ENCODE assay signal across 18 cellular contexts in the genomic region with DNA sequence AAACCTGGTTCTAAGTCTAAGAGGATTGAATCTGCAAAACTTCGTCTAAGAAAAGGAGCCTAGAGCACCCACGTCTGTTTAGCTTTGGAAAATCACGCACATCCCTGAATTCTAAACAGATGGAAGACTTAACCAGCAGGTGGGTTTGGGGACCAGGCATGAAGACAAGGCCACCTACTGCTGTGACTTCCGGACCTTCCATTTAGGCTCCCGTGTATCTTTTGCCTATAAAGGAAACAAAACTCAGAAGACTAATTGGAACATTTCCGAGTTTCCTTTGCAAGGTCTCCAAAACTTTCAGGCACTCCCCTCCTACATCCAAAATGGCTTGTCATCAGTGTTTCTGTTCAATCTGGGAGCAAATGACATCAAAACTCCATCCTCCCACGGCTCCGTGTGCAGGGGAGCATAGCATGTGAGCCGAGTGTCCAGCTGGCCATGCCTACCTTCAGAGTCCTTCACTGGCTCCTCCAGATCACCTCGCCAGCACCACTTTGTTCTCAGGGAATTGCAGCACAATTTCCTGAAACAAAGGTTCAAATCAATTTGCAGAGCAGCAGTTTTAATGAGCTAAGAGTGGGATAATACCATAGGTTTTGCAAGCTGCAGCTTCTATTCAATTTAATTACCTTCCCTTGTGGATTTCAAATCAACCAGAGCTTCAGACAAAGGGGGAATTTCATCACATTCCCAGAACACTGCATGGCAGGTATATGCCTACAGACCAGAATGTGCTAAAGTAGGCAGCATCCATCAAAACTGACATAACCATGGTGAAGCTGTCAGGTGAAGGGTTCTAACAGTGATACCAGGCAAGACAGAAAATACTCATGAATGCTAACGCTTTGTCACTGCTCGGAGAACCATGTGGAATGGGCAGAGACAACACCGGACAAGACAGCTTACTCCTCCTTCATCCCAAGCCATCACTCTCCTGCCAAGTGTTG. TPM values are rescaled to one million over a fixed set of nuclear protein-coding genes. Genes with fewer than 3 reads are reported as not detected.
A peak's percentile ranks its signal among the peaks of the same experiment; 100 is the strongest.
DNase-seq lines count a peak whose midpoint lies in the region; ATAC-seq, FAIRE-seq and TF ChIP-seq lines count a peak whose summit lies in the region.
"Had no signal": no experiment of that assay in that cellular context is flagged by ENCODE, and none has a peak within 500 bp of the region (broad histone marks: within the 10 kb centered on the region; RNA-seq: fewer than 3 reads in every experiment).

No MANE protein-coding gene starts in this region.

- no peak overlapping the region for H3K27ac ChIP-seq in HepG2 (ENCODE audit: extremely low read length, insufficient read depth, low read length)
- no peak overlapping the region for H3K27ac ChIP-seq in right lobe of liver
- H3K27ac ChIP-seq: PC-9, SJCRH30 had no signal

- H3K27me3 ChIP-seq in HepG2 (ENCODE audit: control insufficient read depth in 1 of 2, insufficient read depth in 2 of 2, low read length in 2 of 2) (no peaks in the 10 kb centered on the region), right lobe of liver (no peaks in the 10 kb centered on the region)
- H3K27me3 ChIP-seq: SJCRH30 had no signal

- CTCF ChIA-PET in HepG2 (lab: Yijun Ruan, JAX; ENCODE audit: low intra/inter-chr PET ratio, low total read pairs) = no interaction called here

- no peaks in the 10 kb centered on the region for H4K20me1 ChIP-seq in HepG2 (ENCODE audit: insufficient read depth, low read length)

- no peak for TF ChIP-seq EP300 in HepG2 (IDR thresholded peaks at IDR 0.05; ENCODE audit: low read depth in 2 of 2, low read length in 2 of 2)
- TF ChIP-seq EP300 in HepG2 (CRISPR knock-in tag; IDR thresholded peaks at IDR 0.05; ENCODE audit: borderline replicate concordance) = no peak

- peaks cover 7% of the 10 kb centered on the region for H3K4me1 ChIP-seq in HepG2 (ENCODE audit: insufficient read depth, low read length)
- peaks cover 0 to 15% (median 4%) of the 10 kb centered on the region in 4 donors for H3K4me1 ChIP-seq in right lobe of liver

- peak; percentile 15; the same call in 2 of the 3 replicates for ATAC-seq in HepG2
- no peak for ATAC-seq in right lobe of liver

- H3K9ac ChIP-seq in HepG2 (ENCODE audit: insufficient read depth, low read depth, low read length) = no peak overlapping the region

- POLR2A ChIA-PET in HepG2 (lab: Yijun Ruan, JAX) = no interaction called here

- no peak for DNase-seq in HepG2 (ENCODE audit: low spot score)
- DNase-seq in right lobe of liver = no peak
- peak; percentile 88 for DNase-seq in left kidney (ENCODE audit: low read depth, low spot score)
- DNase-seq in posterior cingulate gyrus = no peak
- no peak for DNase-seq in cardiac septum (ENCODE audit: low spot score)
- DNase-seq in RCC 7860 (ENCODE audit: low spot score) = no peak
- DNase-seq: DMS 273 treated with DMSO at 0.1 percent for 48 hours, H9, Kasumi-1, MM.1S, NCI-H1092, NCI-H1436 treated with DMSO at 0.1 percent for 48 hours, NCI-H2081, NCI-H510A, PC-9, SJCRH30 had no signal

- intact Hi-C loops in HepG2 (cut with micrococcal nuclease; ENCODE audit: unreplicated experiment) (no loop called here), right lobe of liver (cut with DNase I) (no loop called here), posterior cingulate gyrus (cut with DNase I) (no loop called here), cardiac septum (cut with DNase I) (no loop called here)

- no peak for TF ChIP-seq RAD21 in HepG2 (CRISPR knock-in tag; IDR thresholded peaks at IDR 0.05)

- in situ Hi-C loops in HepG2 (cut with HindIII; ENCODE audit: extremely low pct_ligation_motif_present, low pct_unique_long_range_greater_than_20kb) = no loop called here

- no peak overlapping the region for H3K4me2 ChIP-seq in HepG2 (ENCODE audit: low read depth, low read length)
- H3K4me2 ChIP-seq: PC-9 had no signal

- peaks cover 4% of the 10 kb centered on the region in 2 experiments; a peak in 2 of 5 replicates for H3K36me3 ChIP-seq in HepG2 (replicated peaks in 1 of 2; ENCODE audit: control insufficient read depth in 1 of 2, insufficient read depth in 2 of 2, low read length in 2 of 2)
- no peaks in the 10 kb centered on the region for H3K36me3 ChIP-seq in right lobe of liver
- H3K36me3 ChIP-seq: SJCRH30 had no signal

- WGBS in HepG2 (ENCODE audit: low lambda C conversion rate) = 92% methylated on average over 13 of the region's 13 CpGs
- 94% methylated on average over 8 of the region's 13 CpGs for WGBS in right lobe of liver (ENCODE audit: insufficient coverage, low coverage, low lambda C conversion rate, missing lambda C conversion rate)

- H3K79me2 ChIP-seq in HepG2 (ENCODE audit: insufficient read depth, low read length) = no peaks in the 10 kb centered on the region

- no peak for TF ChIP-seq CTCF in HepG2 (CRISPR knock-in tag; IDR thresholded peaks at IDR 0.05)
- no peak for TF ChIP-seq CTCF in right lobe of liver (IDR thresholded peaks at IDR 0.05)

- no TSS peak for BruUV-seq in HepG2 (replicated peaks; lab: Mats Ljungman, UMichigan)

- H3K9me3 ChIP-seq in HepG2 (ENCODE audit: low read length) = no peaks in the 10 kb centered on the region
- H3K9me3 ChIP-seq in right lobe of liver = no peaks in the 10 kb centered on the region
- H3K9me3 ChIP-seq: SJCRH30 had no signal

- H2AFZ ChIP-seq in HepG2 (ENCODE audit: low read length) = no peak overlapping the region
- H2AFZ ChIP-seq: PC-9 had no signal

- FAIRE-seq in HepG2 (lab: Jason Lieb, UNC) = no peak
- FAIRE-seq in RCC 7860 (lab: Jason Lieb, UNC) = no peak
- FAIRE-seq: G401.6 had no signal

- TF ChIP-seq POLR2A in HepG2 (IDR thresholded peaks at IDR 0.05; ENCODE audit: insufficient read depth in 1 of 2, low read depth in 2 of 2, low read length in 2 of 2) (no peak; a peak in 1 of 4 replicates), right lobe of liver (IDR thresholded peaks at IDR 0.05) (no peak)

- H3K4me3 ChIP-seq in HepG2 (replicated peaks in 1 of 3; ENCODE audit: insufficient read depth in 1 of 3, low read depth in 2 of 3, low read length in 3 of 3) (no peak overlapping the region), right lobe of liver (no peak overlapping the region)
- H3K4me3 ChIP-seq: PC-9, SJCRH30 had no signal

TF ChIP-seq in HepG2, 621 proteins besides CTCF, POLR2A, EP300 and RAD21:
- TF ChIP-seq ZNF7 (CRISPR knock-in tag; IDR thresholded peaks at IDR 0.05) (no peak), BRD4 (CRISPR knock-in tag; IDR thresholded peaks at IDR 0.05) (no peak), HHEX (CRISPR knock-in tag; IDR thresholded peaks at IDR 0.05) (no peak), KAT2B (IDR thresholded peaks at IDR 0.05; ENCODE audit: borderline replicate concordance, low read depth, low read length) (no peak)

TF ChIP-seq in PFSK-1, 5 proteins besides CTCF, POLR2A, EP300 and RAD21 (continues in another document):
- TF ChIP-seq TAF1 (IDR thresholded peaks at IDR 0.05; ENCODE audit: borderline replicate concordance, insufficient read depth, low read length) = no peak
- TF ChIP-seq POLR2AphosphoS5 (IDR thresholded peaks at IDR 0.05; ENCODE audit: low read depth, low read length) = 0 out of 2 replicates have a peak, but pooled peaks have one; percentile 0
- no peak for TF ChIP-seq FOXP2 (optimal IDR thresholded peaks at IDR 0.05; ENCODE audit: borderline replicate concordance, extremely low read depth, extremely low read length, insufficient read depth)

RNA-seq across cellular contexts. Expression of a gene that starts 23.5 kb away (rescaled TPM):
- total RNA-seq in HepG2 (2016; rRNA removed; fragmentation: Illumina TruSeq; extraction: Trizol) = not detected in 2 replicates
- not detected in 2 replicates for total RNA-seq in HepG2 (2016; cell fraction: cytosol; rRNA removed; fragmentation: Illumina TruSeq; extraction: Trizol; ENCODE audit: low read depth)
- not detected in 2 replicates for total RNA-seq in HepG2 (2016; cell fraction: insoluble cytoplasmic fraction; rRNA removed; fragmentation: Illumina TruSeq; extraction: Trizol)
- total RNA-seq in HepG2 (2016; cell fraction: membrane; rRNA removed; fragmentation: Illumina TruSeq; extraction: Trizol) = not detected in 2 replicates
- not detected in 2 replicates for total RNA-seq in HepG2 (2016; cell fraction: nucleus; rRNA removed; fragmentation: Illumina TruSeq; extraction: Trizol)
- polyA plus RNA-seq in HepG2 (2011; rRNA removed) = not detected in 2 replicates
- polyA plus RNA-seq in HepG2 (2011; cell fraction: cytosol; rRNA removed) = not detected in 2 replicates
- polyA plus RNA-seq in HepG2 (2011; cell fraction: nucleus; rRNA removed) = not detected in 2 replicates
- polyA plus RNA-seq in HepG2 (2012) = not detected in 2 replicates
- polyA plus RNA-seq in HepG2 (2016; cell fraction: cytosol; fragmentation: Illumina TruSeq; extraction: Trizol; ENCODE audit: low read depth) = not detected in 2 replicates
- polyA plus RNA-seq in HepG2 (2016; cell fraction: insoluble cytoplasmic fraction; fragmentation: Illumina TruSeq; extraction: Trizol; ENCODE audit: low read depth) = not detected in 2 replicates
- polyA plus RNA-seq in HepG2 (2016; cell fraction: membrane; fragmentation: Illumina TruSeq; extraction: Trizol; ENCODE audit: low read depth) = not detected in 2 replicates
- polyA plus RNA-seq in HepG2 (2016; cell fraction: nucleus; fragmentation: Illumina TruSeq; extraction: Trizol; ENCODE audit: insufficient read depth, low read depth) = not detected in 2 replicates
- not detected in 2 replicates for polyA minus RNA-seq in HepG2 (2011; rRNA and poly(A)+ RNA removed; ENCODE audit: low replicate concordance)
- not detected in 2 replicates for polyA minus RNA-seq in HepG2 (2011; cell fraction: cytosol; rRNA and poly(A)+ RNA removed)
- polyA minus RNA-seq in HepG2 (2011; cell fraction: nucleus; rRNA and poly(A)+ RNA removed) = not detected in 2 replicates
- not detected for total RNA-seq in right lobe of liver
- not detected for polyA plus RNA-seq in PFSK-1 (2012; ENCODE audit: insufficient read length, low read depth)
- not detected for total RNA-seq in cardiac septum
- total RNA-seq: H9, PC-9 had no signal
